Comparison of ENCODE assay signal across 1 cellular context in genomic region chr3:112381673-112382542, GRCh38.
TF ChIP-seq lines count a peak whose summit lies in the region.

No MANE protein-coding gene starts in this region.

TF ChIP-seq in GM12878, 131 proteins besides CTCF, POLR2A, EP300 and RAD21:
- TF ChIP-seq CBFB (IDR thresholded peaks at IDR 0.05; ENCODE audit: low read depth), result peak; percentile 57; the same call in 1 of the 2 replicates
- TF ChIP-seq PML (IDR thresholded peaks at IDR 0.05; ENCODE audit: low read length), result peak; percentile 61; the same call in 1 of the 2 replicates
- TF ChIP-seq SMC3 (IDR thresholded peaks at IDR 0.05; ENCODE audit: borderline replicate concordance, low read length), result no peak
- no peak for TF ChIP-seq JUND (IDR thresholded peaks at IDR 0.05; ENCODE audit: low read depth, low read length)
- no peak for TF ChIP-seq E2F8 (IDR thresholded peaks at IDR 0.05; ENCODE audit: low read depth, partially characterized antibody)
- TF ChIP-seq MYB (IDR thresholded peaks at IDR 0.05; ENCODE audit: borderline replicate concordance, low read depth, low read length), result no peak
- TF ChIP-seq SMAD5 (IDR thresholded peaks at IDR 0.05; ENCODE audit: low read depth), result peak; percentile 94
- TF ChIP-seq ZBTB11 (CRISPR knock-in tag; IDR thresholded peaks at IDR 0.05), result no peak
- peak; percentile 32; the same call in 1 of the 2 replicates for TF ChIP-seq POLR2AphosphoS5 (IDR thresholded peaks at IDR 0.05; ENCODE audit: low read length)
- TF ChIP-seq PKNOX1 (IDR thresholded peaks at IDR 0.05), result no peak
- TF ChIP-seq BACH1 (IDR thresholded peaks at IDR 0.05; ENCODE audit: borderline replicate concordance), result peak; percentile 59; the same call in 1 of the 2 replicates
- TF ChIP-seq HDGF (IDR thresholded peaks at IDR 0.05), result no peak
- TF ChIP-seq DPF2 (IDR thresholded peaks at IDR 0.05), result no peak
- TF ChIP-seq NBN (IDR thresholded peaks at IDR 0.05), result no peak
- peak; percentile 67 for TF ChIP-seq SMAD1 (IDR thresholded peaks at IDR 0.05; ENCODE audit: low read depth, partially characterized antibody)
- TF ChIP-seq TCF3 (IDR thresholded peaks at IDR 0.05; ENCODE audit: borderline replicate concordance, insufficient read depth, low read depth, low read length), result no peak
- no peak for TF ChIP-seq CHD4 (IDR thresholded peaks at IDR 0.05)
- no peak for TF ChIP-seq IRF5 (IDR thresholded peaks at IDR 0.05; ENCODE audit: borderline replicate concordance)
- no peak for TF ChIP-seq RFX5 (IDR thresholded peaks at IDR 0.05; ENCODE audit: low read depth, low read length)
- peak; percentile 82; the same call in 1 of the 2 replicates for TF ChIP-seq CREM (IDR thresholded peaks at IDR 0.05; ENCODE audit: low read depth)
- TF ChIP-seq TAF1 (IDR thresholded peaks at IDR 0.05; ENCODE audit: borderline replicate concordance, low read depth, low read length), result no peak
- TF ChIP-seq ZBED1 (IDR thresholded peaks at IDR 0.05; ENCODE audit: borderline replicate concordance), result peak; percentile 99
- TF ChIP-seq SIX5 (IDR thresholded peaks at IDR 0.05; ENCODE audit: low read depth, low read length, severe bottlenecking), result no peak
- TF ChIP-seq ZNF687 (IDR thresholded peaks at IDR 0.05), result peak; percentile 61; the same call in 1 of the 2 replicates
- TF ChIP-seq TCF12 (IDR thresholded peaks at IDR 0.05; ENCODE audit: low read depth, low read length), result no peak
- TF ChIP-seq MLLT1 (IDR thresholded peaks at IDR 0.05), result no peak
- TF ChIP-seq SPI1 (IDR thresholded peaks at IDR 0.05; ENCODE audit: borderline replicate concordance, insufficient read depth, low read depth, low read length), result no peak
- no peak for TF ChIP-seq BHLHE40 (IDR thresholded peaks at IDR 0.05; ENCODE audit: borderline replicate concordance in 1 of 2, low read depth in 2 of 2, low read length in 1 of 2)
- no peak for TF ChIP-seq MEF2B (IDR thresholded peaks at IDR 0.05; ENCODE audit: partially characterized antibody, poor library complexity, severe bottlenecking)
- TF ChIP-seq EED (IDR thresholded peaks at IDR 0.05; ENCODE audit: low read depth), result no peak
- TF ChIP-seq TBL1XR1 (IDR thresholded peaks at IDR 0.05; ENCODE audit: low read depth, low read length), result no peak
- no peak for TF ChIP-seq KDM1A (IDR thresholded peaks at IDR 0.05; ENCODE audit: borderline replicate concordance)
